15 cellular contexts compared by ENCODE assay signal in the genomic region with DNA sequence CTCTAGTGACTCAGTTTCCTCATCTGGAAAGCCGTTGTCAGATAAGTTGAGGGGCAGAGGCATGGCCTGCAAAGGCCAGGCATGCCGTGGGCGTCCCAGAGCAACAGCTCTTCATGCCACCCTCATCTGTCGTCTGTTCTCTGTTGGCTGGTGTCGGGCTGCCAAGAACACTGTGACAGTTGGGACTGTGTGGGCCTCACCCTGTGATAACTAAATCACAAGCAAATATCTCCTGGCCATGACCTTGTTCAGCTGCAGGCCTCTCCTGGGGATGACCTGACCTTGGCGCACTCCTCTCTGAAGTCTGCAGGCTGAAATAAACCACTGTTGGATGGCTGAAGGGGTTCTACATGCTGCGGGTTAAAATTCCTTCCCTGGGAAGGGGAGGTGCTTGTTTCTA.
A peak's percentile ranks its signal among the peaks of the same experiment; 100 is the strongest.
DNase-seq lines count a peak whose midpoint lies in the region; ATAC-seq, FAIRE-seq and TF ChIP-seq lines count a peak whose summit lies in the region.
"Had no signal": no experiment of that assay in that cellular context is flagged by ENCODE, and none has a peak within 500 bp of the region (broad histone marks: within the 10 kb centered on the region; RNA-seq: fewer than 3 reads in every experiment).

No MANE protein-coding gene starts in this region.

- H3K4me3 ChIP-seq in IMR-90 (ENCODE audit: insufficient read depth, low read depth, low read length) (no peak overlapping the region), heart left ventricle (no peak overlapping the region), HepG2 (replicated peaks in 1 of 3; ENCODE audit: insufficient read depth in 1 of 3, low read depth in 2 of 3, low read length in 3 of 3) (peak overlapping the region in 1 of 3 experiments; percentile 23; a peak in 1 of 6 replicates), thyroid gland (replicated peaks in 1 of 3) (no peak overlapping the region)
- H3K4me3 ChIP-seq: GM23248 had no signal

- H2AK9ac ChIP-seq in IMR-90 (replicated peaks; ENCODE audit: low read depth, low read length, poor library complexity): peak overlapping the region; percentile 31

- CTCF ChIA-PET in IMR-90 (lab: Yijun Ruan, JAX) (no interaction called here), HepG2 (lab: Yijun Ruan, JAX; ENCODE audit: low intra/inter-chr PET ratio, low total read pairs) (no interaction called here)

- in situ Hi-C loops in IMR-90 (cut with MboI; ENCODE audit: low sequenced_read_pairs): no loop called here
- in situ Hi-C loops in HepG2 (cut with HindIII; ENCODE audit: extremely low pct_ligation_motif_present, low pct_unique_long_range_greater_than_20kb): no loop called here
- in situ Hi-C loops in KBM-7 (cut with MboI; ENCODE audit: low pct_unique_long_range_greater_than_20kb, low sequenced_read_pairs): no loop called here

- H3K27ac ChIP-seq in IMR-90 (ENCODE audit: insufficient read depth, low read length): no peak overlapping the region
- peak overlapping the region in 1 of 12 donors; percentile 5 for H3K27ac ChIP-seq in heart left ventricle
- H3K27ac ChIP-seq in HepG2 (ENCODE audit: extremely low read length, insufficient read depth, low read length): no peak overlapping the region
- H3K27ac ChIP-seq in thyroid gland: no peak overlapping the region
- H3K27ac ChIP-seq: C4-2B, GM23248 had no signal

- H3K36me3 ChIP-seq in IMR-90 (ENCODE audit: control insufficient read depth, insufficient read depth, low read length) (no peaks in the 10 kb centered on the region), heart left ventricle (no peaks in the 10 kb centered on the region), HepG2 (replicated peaks in 1 of 2; ENCODE audit: control insufficient read depth in 1 of 2, insufficient read depth in 2 of 2, low read length in 2 of 2) (no peaks in the 10 kb centered on the region), thyroid gland (no peaks in the 10 kb centered on the region)
- H3K36me3 ChIP-seq: BE2C had no signal

- TF ChIP-seq POLR2A in GM12891 (IDR thresholded peaks at IDR 0.05; ENCODE audit: low read depth, low read length) (no peak), IMR-90 (IDR thresholded peaks at IDR 0.05; ENCODE audit: low read depth, low read length) (no peak), heart left ventricle (IDR thresholded peaks at IDR 0.05) (no peak), HepG2 (IDR thresholded peaks at IDR 0.05; ENCODE audit: insufficient read depth in 1 of 2, low read depth in 2 of 2, low read length in 2 of 2) (no peak), thyroid gland (IDR thresholded peaks at IDR 0.05) (no peak)

- no peaks in the 10 kb centered on the region for H3K79me1 ChIP-seq in IMR-90 (ENCODE audit: low read depth in 1 of 2, low read length in 2 of 2)

- no peak overlapping the region for H2BK20ac ChIP-seq in IMR-90 (ENCODE audit: low read depth, low read length)

- H3K23ac ChIP-seq in IMR-90 (ENCODE audit: low read depth, low read length): no peak overlapping the region

- no peak overlapping the region for H3K14ac ChIP-seq in IMR-90 (replicated peaks; ENCODE audit: low read depth, low read length)

- dilution Hi-C loops in IMR-90 (cut with HindIII; ENCODE audit: low sequenced_read_pairs, unreplicated experiment): no loop called here

- POLR2A ChIA-PET in IMR-90 (lab: Charles Lee; ENCODE audit: unreplicated experiment): no interaction called here
- POLR2A ChIA-PET in HepG2 (lab: Yijun Ruan, JAX): no interaction called here

- no peak overlapping the region for H2BK120ac ChIP-seq in IMR-90 (ENCODE audit: low read depth, low read length)

- H3K4me1 ChIP-seq in IMR-90 (ENCODE audit: control insufficient read depth, insufficient read depth, low read length) (0 out of 2 replicates have a peak, but pooled peaks cover 1% of the 10 kb centered on the region), heart left ventricle (peaks cover 0 to 9% (median 0%) of the 10 kb centered on the region in 12 donors), HepG2 (ENCODE audit: insufficient read depth, low read length) (peaks cover 21% of the 10 kb centered on the region), thyroid gland (no peaks in the 10 kb centered on the region)
- H3K4me1 ChIP-seq: BE2C had no signal

- TF ChIP-seq RAD21 in IMR-90 (IDR thresholded peaks at IDR 0.05; ENCODE audit: low read length) (no peak), HepG2 (CRISPR knock-in tag; IDR thresholded peaks at IDR 0.05) (no peak)

- no TSS peak for BruUV-seq in IMR-90 (replicated peaks; lab: Mats Ljungman, UMichigan)
- BruUV-seq in HepG2 (replicated peaks; lab: Mats Ljungman, UMichigan): no TSS peak

- no peak overlapping the region for H3K56ac ChIP-seq in IMR-90 (ENCODE audit: extremely low read depth, insufficient read depth, low read length)

- no peak overlapping the region for H3K4ac ChIP-seq in IMR-90 (ENCODE audit: low read depth, low read length)

- H4K20me1 ChIP-seq in IMR-90 (ENCODE audit: insufficient read depth, low read length) (no peaks in the 10 kb centered on the region), HepG2 (ENCODE audit: insufficient read depth, low read length) (no peaks in the 10 kb centered on the region)

- H2AFZ ChIP-seq in IMR-90 (replicated peaks; ENCODE audit: low read length, poor library complexity): peak overlapping the region; percentile 33
- no peak overlapping the region for H2AFZ ChIP-seq in HepG2 (ENCODE audit: low read length)
- H2AFZ ChIP-seq: GM23248 had no signal

- H3K4me2 ChIP-seq in IMR-90 (ENCODE audit: low read depth, low read length): no peak overlapping the region
- H3K4me2 ChIP-seq in HepG2 (ENCODE audit: low read depth, low read length): peak overlapping the region; percentile 60

- no peak overlapping the region for H4K91ac ChIP-seq in IMR-90 (ENCODE audit: insufficient read depth, low read depth, low read length)

- H3K9ac ChIP-seq in IMR-90 (ENCODE audit: low read depth, low read length) (no peak overlapping the region), HepG2 (ENCODE audit: insufficient read depth, low read depth, low read length) (no peak overlapping the region)
- H3K9ac ChIP-seq: GM23248 had no signal

- TF ChIP-seq CTCF in IMR-90 (conservative IDR thresholded peaks at IDR 0.05; ENCODE audit: low read depth, low read length) (no peak), heart left ventricle (IDR thresholded peaks at IDR 0.05) (no peak), HepG2 (CRISPR knock-in tag; IDR thresholded peaks at IDR 0.05) (no peak), thyroid gland (IDR thresholded peaks at IDR 0.05) (no peak)

- no peak for DNase-seq in GM12891 (ENCODE audit: insufficient read length, low spot score)
- no peak for DNase-seq in IMR-90
- DNase-seq in heart left ventricle: peak in 2 of 5 donors; percentile 20 to 33
- peak; percentile 66 for DNase-seq in HepG2 (ENCODE audit: low spot score)
- no peak for DNase-seq in kidney glomerular epithelial cell (lab: John Stamatoyannopoulos, UW)
- DNase-seq in KBM-7: no peak
- DNase-seq in thyroid gland: no peak
- DNase-seq: BE2C; CD4-positive, alpha-beta memory T cell; GF-D8; GM23248 had no signal

- TF ChIP-seq EP300 in HepG2 (IDR thresholded peaks at IDR 0.05; ENCODE audit: low read depth in 2 of 2, low read length in 2 of 2) (peak in 1 of 2 experiments; percentile 49; a peak in 1 of 4 replicates), HepG2 (CRISPR knock-in tag; IDR thresholded peaks at IDR 0.05; ENCODE audit: borderline replicate concordance) (no peak)

- peaks cover 13% of the 10 kb centered on the region for H3K27me3 ChIP-seq in IMR-90 (ENCODE audit: control insufficient read depth, insufficient read depth, low read length)
- no peaks in the 10 kb centered on the region for H3K27me3 ChIP-seq in heart left ventricle
- no peaks in the 10 kb centered on the region for H3K27me3 ChIP-seq in HepG2 (ENCODE audit: control insufficient read depth in 1 of 2, insufficient read depth in 2 of 2, low read length in 2 of 2)
- H3K27me3 ChIP-seq in thyroid gland: no peaks in the 10 kb centered on the region
- H3K27me3 ChIP-seq: BE2C had no signal

- H3K9me1 ChIP-seq in IMR-90 (ENCODE audit: insufficient read depth, low read length): no peaks in the 10 kb centered on the region

- H3K9me3 ChIP-seq in IMR-90 (ENCODE audit: control insufficient read depth, insufficient read depth, low read length) (no peaks in the 10 kb centered on the region), heart left ventricle (no peaks in the 10 kb centered on the region), HepG2 (ENCODE audit: low read length) (no peaks in the 10 kb centered on the region), thyroid gland (no peaks in the 10 kb centered on the region)
- H3K9me3 ChIP-seq: BE2C had no signal

- no peak overlapping the region for H4K5ac ChIP-seq in IMR-90 (ENCODE audit: low read depth, low read length)

- ATAC-seq in IMR-90 (ENCODE audit: low read depth) (no peak), heart left ventricle (peak; percentile 74 to 84 (median 80)), HepG2 (peak; percentile 94)

- no peak overlapping the region for H2AK5ac ChIP-seq in IMR-90 (ENCODE audit: low read depth, low read length)

- H3K18ac ChIP-seq in IMR-90 (ENCODE audit: low read depth, low read length): no peak overlapping the region

- no CpG with 5 or more reads among the region's 7 CpGs for WGBS in IMR-90 (ENCODE audit: extremely low coverage in 2 of 2, insufficient read length in 1 of 2), 2 experiments
- WGBS in heart left ventricle, 4 donors: 41 to 63% (median 62%) methylated on average over 4 to 7 of the region's 7 CpGs
- WGBS in HepG2 (ENCODE audit: low lambda C conversion rate): 14% methylated on average over 4 of the region's 7 CpGs
- WGBS in thyroid gland, 2 donors: 92 to 93% methylated on average over 7 of the region's 7 CpGs

- no peak overlapping the region for H2BK5ac ChIP-seq in IMR-90 (ENCODE audit: low read depth, low read length, poor library complexity, severe bottlenecking)

- no peak overlapping the region for H4K8ac ChIP-seq in IMR-90 (ENCODE audit: low read depth in 2 of 2, low read length in 2 of 2)

- no peak overlapping the region for H2BK15ac ChIP-seq in IMR-90 (ENCODE audit: low read depth, low read length)

- H3K79me2 ChIP-seq in HepG2 (ENCODE audit: insufficient read depth, low read length): no peaks in the 10 kb centered on the region

- peak; percentile 45 for FAIRE-seq in GM12891 (lab: Jason Lieb, UNC)
- peak; percentile 92 for FAIRE-seq in HepG2 (lab: Jason Lieb, UNC)
- FAIRE-seq: A204.1, GM18507, H54 had no signal

- intact Hi-C loops in IMR-90 (cut with micrococcal nuclease) (no loop called here), heart left ventricle (cut with DNase I) (no loop called here), HepG2 (cut with micrococcal nuclease; ENCODE audit: unreplicated experiment) (no loop called here), thyroid gland (cut with DNase I) (no loop called here)

TF ChIP-seq in GM12891, 5 proteins besides CTCF, POLR2A, EP300 and RAD21 (continues in another document):
- TF ChIP-seq POLR2AphosphoS5 (IDR thresholded peaks at IDR 0.05; ENCODE audit: low read depth, low read length): no peak
- TF ChIP-seq POU2F2 (IDR thresholded peaks at IDR 0.05; ENCODE audit: low read depth, low read length): no peak

TF ChIP-seq in IMR-90, 13 proteins besides CTCF, POLR2A, EP300 and RAD21 (continues in another document):
- TF ChIP-seq CHD1 (IDR thresholded peaks at IDR 0.05; ENCODE audit: low read depth, low read length) (no peak), MAFK (IDR thresholded peaks at IDR 0.05; ENCODE audit: low read depth, low read length) (no peak)

TF ChIP-seq in HepG2, 621 proteins besides CTCF, POLR2A, EP300 and RAD21 (continues in another document):
- TF ChIP-seq ELF3 (CRISPR knock-in tag; IDR thresholded peaks at IDR 0.05) (0 out of 2 replicates have a peak, but pooled peaks have one; percentile 10), NR3C1 (CRISPR knock-in tag; IDR thresholded peaks at IDR 0.05) (no peak)
